30 cellular contexts compared by ENCODE assay signal in genomic region chr5:8710426-8710930, GRCh38.
"Had no signal": no experiment of that assay in that cellular context is flagged by ENCODE, and none has a peak within 500 bp of the region (broad histone marks: within the 10 kb centered on the region; RNA-seq: fewer than 3 reads in every experiment).

No MANE protein-coding gene starts in this region.

- H3K4me3 ChIP-seq: adrenal gland, cardiac muscle cell, MG63, PC-9 had no signal

- H3K4me2 ChIP-seq: PC-9 had no signal

- ATAC-seq: activated CD8-positive, alpha-beta T cell treated with anti-CD3 and anti-CD28 coated beads for 36 hours; activated T-cell treated with anti-CD3 and anti-CD28 coated beads, Interleukin-2, amount 50 U/mL, for 72 hours; activated T-helper 17 cell treated with anti-CD3 and anti-CD28 coated beads, Interleukin-2, amount 50 U/mL, for 72 hours had no signal

- H3K27ac ChIP-seq: adrenal gland, cardiac muscle cell, PC-9, WERI-Rb-1 had no signal

- H3K4me1 ChIP-seq: adrenal gland had no signal

- H3K9me3 ChIP-seq: adrenal gland had no signal

- H3K36me3 ChIP-seq: adrenal gland, cardiac muscle cell, MG63, WERI-Rb-1 had no signal

- H2AFZ ChIP-seq: PC-9 had no signal

- DNase-seq: activated CD4-positive, alpha-beta T cell treated with anti-CD3 and anti-CD28 coated beads, Interleukin-2, amount 10 ng/mL, durations not matched to agents 24 days and 14 days; activated CD4-positive, alpha-beta T cell treated with anti-CD3 and anti-CD28 coated beads, Interleukin-2, amount 50 U/mL, for 4 hours; activated CD8-positive, alpha-beta T cell treated with anti-CD3 and anti-CD28 coated beads for 36 hours; activated effector memory CD4-positive, alpha-beta T cell treated with anti-CD3 and anti-CD28 coated beads, Interleukin-2, amount 50 U/mL, for 16 hours; activated naive CD4-positive, alpha-beta T cell; activated naive CD4-positive, alpha-beta T cell treated with anti-CD3 and anti-CD28 coated beads, Interleukin-2, amount 50 U/mL, for 16 hours; activated naive CD8-positive, alpha-beta T cell treated with anti-CD3 and anti-CD28 coated beads, Interleukin-2, amount 10 ng/mL, durations not matched to agents 7 days and 5 days; activated T-cell treated with anti-CD3 and anti-CD28 coated beads, Interleukin-2, amount 50 U/mL, for 1 hour; activated T-cell treated with anti-CD3 and anti-CD28 coated beads, Interleukin-2, amount 50 U/mL, for 72 hours; adrenal gland; aorta; Kasumi-1; KG1; MG63; NCI-H1048; NCI-H1436 treated with DMSO at 0.1 percent for 48 hours; NCI-H1694 treated with DMSO at 0.1 percent for 48 hours; NCI-H2029; NCI-H345; NCI-H510A; NCI-H748 treated with DMSO at 0.1 percent for 48 hours; NK-92 treated with Interleukin-12 subunit alpha and Interleukin-12 subunit beta, amount 100 ng/mL, for 24 hours; PC-9; Right ventricle myocardium superior; SW 1271; T-helper 1 cell; T1000; WERI-Rb-1 had no signal

- H3K27me3 ChIP-seq: adrenal gland, cardiac muscle cell, MG63 had no signal
